Comparison of ENCODE assay signal across 12 cellular contexts in the genomic region with DNA sequence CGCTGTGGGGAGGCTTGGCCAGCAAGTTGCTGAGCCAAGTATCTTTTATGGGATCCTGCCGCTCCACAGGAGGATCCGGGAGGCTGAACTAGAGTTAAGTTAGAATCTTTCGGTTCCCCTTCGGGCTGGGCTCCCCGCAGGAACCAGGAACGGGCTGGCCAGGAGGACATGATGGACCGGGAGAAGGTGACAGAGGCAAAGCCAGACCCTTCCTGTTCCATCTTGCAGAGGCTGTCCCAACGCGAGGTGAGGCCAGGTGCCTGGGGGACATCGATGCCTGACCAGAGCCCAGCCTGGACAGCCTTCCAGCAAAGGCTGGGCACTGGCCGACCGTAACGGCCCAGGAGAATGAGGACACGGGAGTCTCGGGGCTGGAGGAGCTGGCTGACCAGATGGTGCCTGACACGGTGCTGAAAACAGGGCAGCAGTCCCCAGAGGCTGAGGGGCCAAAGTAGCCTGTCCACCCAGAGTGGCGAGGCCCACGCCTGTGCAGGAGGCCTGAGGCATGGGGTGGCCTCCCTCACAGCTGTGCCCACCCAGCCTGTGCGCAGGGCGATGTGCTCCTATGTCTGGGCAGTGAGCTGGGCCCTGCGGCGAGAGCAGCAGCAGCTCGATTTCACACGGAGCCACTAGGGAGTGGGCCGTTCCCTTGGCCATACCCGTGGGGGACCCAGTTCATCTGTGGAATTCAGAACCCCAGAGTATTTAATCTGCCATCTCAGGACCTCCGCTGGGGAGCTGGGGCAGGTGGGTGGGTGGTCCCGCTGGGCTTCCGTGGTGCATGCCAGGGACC. TPM values are rescaled to one million over a fixed set of nuclear protein-coding genes. Genes with fewer than 3 reads are reported as not detected.
DNase-seq lines count a peak whose midpoint lies in the region; ATAC-seq lines count a peak whose summit lies in the region.
"Had no signal": no experiment of that assay in that cellular context is flagged by ENCODE, and none has a peak within 500 bp of the region (broad histone marks: within the 10 kb centered on the region; RNA-seq: fewer than 3 reads in every experiment).

No MANE protein-coding gene starts in this region.

- no peak overlapping the region for H3K27ac ChIP-seq in naive thymus-derived CD4-positive, alpha-beta T cell (ENCODE audit: low read depth, low read length)

- no peaks in the 10 kb centered on the region for H3K27me3 ChIP-seq in naive thymus-derived CD4-positive, alpha-beta T cell (ENCODE audit: control insufficient read depth in 2 of 2, insufficient read depth in 2 of 2, low read length in 2 of 2)
- H3K27me3 ChIP-seq: BE2C had no signal

- H3K9me3 Mint-ChIP-seq in stimulated activated naive CD8-positive, alpha-beta T cell treated with anti-CD3 and anti-CD28 coated beads, Interleukin-15, amount 100 ng/mL, for 72 hours, result no peaks in the 10 kb centered on the region
- no peaks in the 10 kb centered on the region for H3K9me3 Mint-ChIP-seq in activated naive CD8-positive, alpha-beta T cell treated with anti-CD3 and anti-CD28 coated beads, Interleukin-2, amount 10 ng/mL, durations not matched to agents 7 days and 5 days
- H3K9me3 Mint-ChIP-seq in naive thymus-derived CD4-positive, alpha-beta T cell, result no peaks in the 10 kb centered on the region

- H3K4me1 Mint-ChIP-seq in stimulated activated naive CD8-positive, alpha-beta T cell treated with anti-CD3 and anti-CD28 coated beads, Interleukin-15, amount 100 ng/mL, for 72 hours, result peaks cover 24% of the 10 kb centered on the region
- H3K4me1 Mint-ChIP-seq in activated naive CD8-positive, alpha-beta T cell treated with anti-CD3 and anti-CD28 coated beads, Interleukin-2, amount 10 ng/mL, durations not matched to agents 7 days and 5 days, result peaks cover 9% of the 10 kb centered on the region
- H3K4me1 Mint-ChIP-seq in naive thymus-derived CD4-positive, alpha-beta T cell, result peaks cover 0 to 18% (median 10%) of the 10 kb centered on the region in 7 donors

- peak overlapping the region; percentile 45 to 83 for H3K4me3 Mint-ChIP-seq in stimulated activated naive CD8-positive, alpha-beta T cell treated with anti-CD3 and anti-CD28 coated beads, Interleukin-15, amount 100 ng/mL, for 72 hours
- H3K4me3 Mint-ChIP-seq in activated naive CD8-positive, alpha-beta T cell treated with anti-CD3 and anti-CD28 coated beads, Interleukin-2, amount 10 ng/mL, durations not matched to agents 7 days and 5 days, result peak overlapping the region; percentile 76
- peak overlapping the region; percentile 23 to 87 (median 57) for H3K4me3 Mint-ChIP-seq in naive thymus-derived CD4-positive, alpha-beta T cell

- ATAC-seq in stimulated activated naive CD8-positive, alpha-beta T cell treated with anti-CD3 and anti-CD28 coated beads, Interleukin-15, amount 100 ng/mL, for 72 hours, result no peak
- no peak for ATAC-seq in stimulated activated naive CD8-positive, alpha-beta T cell treated with anti-CD3 and anti-CD28 coated beads, Interleukin-15, Interleukin-2, amounts not matched to agents 100 U/mL and 50 U/mL, for 24 hours
- ATAC-seq in activated naive CD8-positive, alpha-beta T cell treated with anti-CD3 and anti-CD28 coated beads, Interleukin-2, amount 10 ng/mL, durations not matched to agents 7 days and 5 days (ENCODE audit: low read depth), result no peak
- ATAC-seq in naive thymus-derived CD4-positive, alpha-beta T cell, result no peak
- ATAC-seq in HG02763 (IDR thresholded peaks at IDR 0.05; ENCODE audit: unreplicated experiment), result no peak

- POLR2A ChIA-PET in activated naive CD8-positive, alpha-beta T cell treated with anti-CD3 and anti-CD28 coated beads, Interleukin-2, amount 10 ng/mL, durations not matched to agents 7 days and 5 days (lab: Charles Lee), result interaction anchor here (2.9 kb wide), 1 partner anchor 13 kb away, joined by 18 read pairs; no protein-coding TSS in a partner anchor
- POLR2A ChIA-PET in naive thymus-derived CD4-positive, alpha-beta T cell (lab: Charles Lee), result interaction anchor here (0.8 to 6.0 kb wide), 5 partner anchors 8 to 21 kb away, joined by 3 to 47 read pairs (median 3); a partner anchor contains a TSS

- peaks cover 27% of the 10 kb centered on the region for H3K27me3 Mint-ChIP-seq in stimulated activated naive CD8-positive, alpha-beta T cell treated with anti-CD3 and anti-CD28 coated beads, Interleukin-15, amount 100 ng/mL, for 72 hours
- H3K27me3 Mint-ChIP-seq in activated naive CD8-positive, alpha-beta T cell treated with anti-CD3 and anti-CD28 coated beads, Interleukin-2, amount 10 ng/mL, durations not matched to agents 7 days and 5 days, result peaks cover 12% of the 10 kb centered on the region
- peaks cover 0 to 14% (median 0%) of the 10 kb centered on the region in 5 donors for H3K27me3 Mint-ChIP-seq in naive thymus-derived CD4-positive, alpha-beta T cell

- H3K9me3 ChIP-seq in naive thymus-derived CD4-positive, alpha-beta T cell (ENCODE audit: control insufficient read depth in 2 of 3, low read length in 3 of 3), result no peaks in the 10 kb centered on the region
- H3K9me3 ChIP-seq: BE2C had no signal

- no peaks in the 10 kb centered on the region for H3K36me3 Mint-ChIP-seq in activated naive CD8-positive, alpha-beta T cell treated with anti-CD3 and anti-CD28 coated beads, Interleukin-2, amount 10 ng/mL, durations not matched to agents 7 days and 5 days
- no peaks in the 10 kb centered on the region for H3K36me3 Mint-ChIP-seq in naive thymus-derived CD4-positive, alpha-beta T cell

- H3K4me1 ChIP-seq in naive thymus-derived CD4-positive, alpha-beta T cell (ENCODE audit: control insufficient read depth in 2 of 2, insufficient read depth in 2 of 2, low read length in 2 of 2), result peaks cover 0 to 3% of the 10 kb centered on the region in 2 donors
- H3K4me1 ChIP-seq: BE2C had no signal

- DNase-seq in stimulated activated naive CD8-positive, alpha-beta T cell treated with anti-CD3 and anti-CD28 coated beads, Interleukin-15, amount 100 ng/mL, for 72 hours, result no peak
- DNase-seq in stimulated activated naive CD8-positive, alpha-beta T cell treated with anti-CD3 and anti-CD28 coated beads, Interleukin-15, Interleukin-2, amounts not matched to agents 100 U/mL and 50 U/mL, for 24 hours, result no peak
- no peak for DNase-seq in activated naive CD8-positive, alpha-beta T cell treated with anti-CD3 and anti-CD28 coated beads, Interleukin-2, amount 10 ng/mL, durations not matched to agents 7 days and 5 days
- DNase-seq in naive thymus-derived CD4-positive, alpha-beta T cell, result no peak
- no peak for DNase-seq in NAMALWA (ENCODE audit: low spot score)
- DNase-seq in NK-92 treated with Interleukin-12 subunit alpha and Interleukin-12 subunit beta, amount 100 ng/mL, for 24 hours (lab: John Stamatoyannopoulos, UW), result no peak
- no peak for DNase-seq in kidney tubule cell (ENCODE audit: low spot score)
- DNase-seq: activated effector memory CD4-positive, alpha-beta T cell treated with anti-CD3 and anti-CD28 coated beads, Interleukin-2, amount 50 U/mL, for 16 hours had no signal

- intact Hi-C loops in naive thymus-derived CD4-positive, alpha-beta T cell (cut with micrococcal nuclease), result loop anchor here (5.0 to 10.0 kb wide), 2 partner anchors 840 to 842 kb away; a partner anchor contains a TSS

- H3K4me3 ChIP-seq in naive thymus-derived CD4-positive, alpha-beta T cell (ENCODE audit: low read length), result no peak overlapping the region

- H3K36me3 ChIP-seq in naive thymus-derived CD4-positive, alpha-beta T cell (ENCODE audit: control insufficient read depth in 2 of 3, insufficient read depth in 3 of 3, low read length in 3 of 3), result peaks cover 0 to 7% (median 0%) of the 10 kb centered on the region in 3 experiments
- H3K36me3 ChIP-seq: BE2C had no signal

- CTCF ChIA-PET in naive thymus-derived CD4-positive, alpha-beta T cell (lab: Charles Lee), result interaction anchor here (0.8 to 1.1 kb wide), 2 partner anchors 41 to 59 kb away, joined by 3 to 4 read pairs; a partner anchor contains a TSS

- no peak overlapping the region for H3K27ac Mint-ChIP-seq in stimulated activated naive CD8-positive, alpha-beta T cell treated with anti-CD3 and anti-CD28 coated beads, Interleukin-15, amount 100 ng/mL, for 72 hours
- H3K27ac Mint-ChIP-seq in activated naive CD8-positive, alpha-beta T cell treated with anti-CD3 and anti-CD28 coated beads, Interleukin-2, amount 10 ng/mL, durations not matched to agents 7 days and 5 days, result no peak overlapping the region
- peak overlapping the region in 3 of 9 donors; percentile 14 to 65 (median 46) for H3K27ac Mint-ChIP-seq in naive thymus-derived CD4-positive, alpha-beta T cell

RNA-seq across cellular contexts. Expression of a gene that starts 1.8 kb away (rescaled TPM):
- 1 to 10 TPM; 7.2 to 9.9 TPM for total RNA-seq in activated naive CD8-positive, alpha-beta T cell treated with anti-CD3 and anti-CD28 coated beads, Interleukin-2, amount 10 ng/mL, durations not matched to agents 7 days and 5 days
- total RNA-seq in naive thymus-derived CD4-positive, alpha-beta T cell, result 1 to 10 TPM; 1.6 to 9.8 (median 7.7) TPM
- 1 to 10 TPM; 6.1 to 8.7 TPM for polyA plus RNA-seq in naive thymus-derived CD4-positive, alpha-beta T cell

RNA-seq across cellular contexts. Expression of a gene that starts 4.1 kb away (rescaled TPM):
- 10 to 100 TPM; 33.5 to 36.1 TPM for total RNA-seq in activated naive CD8-positive, alpha-beta T cell treated with anti-CD3 and anti-CD28 coated beads, Interleukin-2, amount 10 ng/mL, durations not matched to agents 7 days and 5 days
- 10 to 100 TPM; 17.5 to 39.8 (median 28.9) TPM for total RNA-seq in naive thymus-derived CD4-positive, alpha-beta T cell
- polyA plus RNA-seq in naive thymus-derived CD4-positive, alpha-beta T cell, result 100 to 1,000 TPM in 1 of 2 donors, 10 to 100 TPM in 1; 81.9 to 104 TPM

RNA-seq across cellular contexts. Expression of a gene that starts 16.7 kb away (rescaled TPM):
- 10 to 100 TPM; 53.7 to 56.6 TPM for total RNA-seq in activated naive CD8-positive, alpha-beta T cell treated with anti-CD3 and anti-CD28 coated beads, Interleukin-2, amount 10 ng/mL, durations not matched to agents 7 days and 5 days
- 10 to 100 TPM; 51.0 to 67.1 (median 57.2) TPM for total RNA-seq in naive thymus-derived CD4-positive, alpha-beta T cell
- polyA plus RNA-seq in naive thymus-derived CD4-positive, alpha-beta T cell, result 10 to 100 TPM; 25.6 to 40.7 TPM

RNA-seq across cellular contexts. Expression of a gene that starts 19.4 kb away (rescaled TPM):
- total RNA-seq in activated naive CD8-positive, alpha-beta T cell treated with anti-CD3 and anti-CD28 coated beads, Interleukin-2, amount 10 ng/mL, durations not matched to agents 7 days and 5 days, result 10 to 100 TPM; 15.4 to 17.3 TPM
- total RNA-seq in naive thymus-derived CD4-positive, alpha-beta T cell, result 10 to 100 TPM; 11.2 to 24.6 (median 16.9) TPM
- 10 to 100 TPM; 21.9 to 22.9 TPM for polyA plus RNA-seq in naive thymus-derived CD4-positive, alpha-beta T cell

RNA-seq across cellular contexts. Expression of a gene that starts 30.0 kb away (rescaled TPM):
- total RNA-seq in activated naive CD8-positive, alpha-beta T cell treated with anti-CD3 and anti-CD28 coated beads, Interleukin-2, amount 10 ng/mL, durations not matched to agents 7 days and 5 days, result not detected
- total RNA-seq in naive thymus-derived CD4-positive, alpha-beta T cell, result not detected
- not detected for polyA plus RNA-seq in naive thymus-derived CD4-positive, alpha-beta T cell
- total RNA-seq: RPMI7951, smooth muscle cell had no signal
